In the genomic region with DNA sequence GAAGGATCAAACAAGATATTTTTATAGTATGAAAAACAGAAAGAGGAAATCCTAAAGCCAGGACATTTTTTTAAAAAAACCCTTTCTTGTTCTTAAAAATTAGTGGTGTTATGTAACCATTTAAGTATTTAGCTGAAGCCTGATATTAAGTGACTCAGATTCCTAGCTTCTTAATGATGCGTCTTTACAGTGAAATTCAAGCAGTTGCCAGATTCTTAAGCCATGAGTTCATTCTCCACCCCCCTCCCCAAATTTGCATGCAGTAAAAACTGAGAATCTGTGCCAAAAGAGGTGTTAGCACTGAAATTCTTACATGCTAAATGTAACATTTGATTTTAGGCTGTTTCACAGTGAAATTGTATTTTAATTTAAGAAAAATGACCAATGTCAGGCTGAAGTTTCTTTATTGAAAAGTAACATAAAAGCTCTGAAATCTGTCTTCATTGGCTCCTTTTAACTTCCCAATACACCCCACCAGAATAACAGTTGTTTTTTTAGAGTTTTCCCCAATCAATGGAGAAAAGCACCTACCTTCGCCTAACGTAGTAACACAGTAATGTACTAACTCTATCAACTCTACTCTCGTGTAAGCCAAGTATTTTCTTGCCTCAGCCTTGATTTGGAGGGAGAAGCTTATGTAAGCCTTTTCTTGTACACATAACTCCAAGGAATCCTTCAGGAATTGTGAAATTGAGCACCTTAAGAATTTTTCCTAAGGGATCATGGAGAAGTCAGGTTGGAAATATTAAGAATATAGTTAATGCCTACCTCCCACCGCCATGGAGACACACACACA, we compare ENCODE assay signal across 10 cellular contexts.
DNase-seq lines count a peak whose midpoint lies in the region; ATAC-seq and TF ChIP-seq lines count a peak whose summit lies in the region.
"Had no signal": no experiment of that assay in that cellular context is flagged by ENCODE, and none has a peak within 500 bp of the region (broad histone marks: within the 10 kb centered on the region; RNA-seq: fewer than 3 reads in every experiment).

No MANE protein-coding gene starts in this region.

- H3K27ac ChIP-seq in AG04450 (ENCODE audit: low read depth, low read length) (no peak overlapping the region), HUES64 (ENCODE audit: low read depth, low read length) (peak overlapping the region; percentile 75), left lung (no peak overlapping the region)

- H3K4me1 ChIP-seq in HUES64 (ENCODE audit: insufficient read depth, low read length) (peaks cover 32% of the 10 kb centered on the region), left lung (peaks cover 0 to 34% of the 10 kb centered on the region in 2 donors)

- H3K27me3 ChIP-seq in AG04450 (ENCODE audit: control insufficient read depth, insufficient read depth, low read length), result no peaks in the 10 kb centered on the region
- H3K27me3 ChIP-seq in HUES64 (ENCODE audit: insufficient read depth, low read length), result no peaks in the 10 kb centered on the region
- H3K27me3 ChIP-seq in left lung, result no peaks in the 10 kb centered on the region

- no peaks in the 10 kb centered on the region for H3K27me3 Mint-ChIP-seq in activated naive CD8-positive, alpha-beta T cell treated with anti-CD3 and anti-CD28 coated beads, Interleukin-2, amount 50 U/mL, for 24 hours
- H3K27me3 Mint-ChIP-seq in type B pancreatic cell, result no peaks in the 10 kb centered on the region
- H3K27me3 Mint-ChIP-seq: CD8-positive, alpha-beta memory T cell; IgD-negative memory B cell had no signal

- H3K4me3 ChIP-seq in AG04450 (ENCODE audit: low read depth, low read length), result no peak overlapping the region
- H3K4me3 ChIP-seq in HUES64 (ENCODE audit: low read length), result 0 out of 2 replicates have a peak overlapping the region, but pooled peaks have one; percentile 1
- H3K4me3 ChIP-seq in left lung, result no peak overlapping the region

- TF ChIP-seq CTCF in AG04450 (IDR thresholded peaks at IDR 0.05; ENCODE audit: low read depth, low read length), result no peak
- no peak for TF ChIP-seq CTCF in left lung (IDR thresholded peaks at IDR 0.05)
- TF ChIP-seq CTCF in type B pancreatic cell (conservative IDR thresholded peaks at IDR 0.05), result no peak

- POLR2A ChIA-PET in AG04450 (lab: Yijun Ruan, JAX), result interaction anchor here (0.7 to 0.8 kb wide), 2 partner anchors 10 to 12 kb away, joined by 3 to 4 read pairs; no protein-coding TSS in a partner anchor

- H3K9ac ChIP-seq in HUES64 (ENCODE audit: low read depth, low read length), result peak overlapping the region; percentile 21; the same call in 1 of the 2 replicates

- no peaks in the 10 kb centered on the region for H3K9me3 ChIP-seq in AG04450 (ENCODE audit: control insufficient read depth, insufficient read depth, low read length)
- no peaks in the 10 kb centered on the region for H3K9me3 ChIP-seq in HUES64 (ENCODE audit: insufficient read depth, low read depth, low read length)
- no peaks in the 10 kb centered on the region for H3K9me3 ChIP-seq in left lung

- WGBS in HUES64, result 69% methylated on average over 5 of the region's 5 CpGs

- H3K9me3 Mint-ChIP-seq in activated naive CD8-positive, alpha-beta T cell treated with anti-CD3 and anti-CD28 coated beads, Interleukin-2, amount 50 U/mL, for 24 hours, result no peaks in the 10 kb centered on the region
- H3K9me3 Mint-ChIP-seq in type B pancreatic cell, result no peaks in the 10 kb centered on the region
- H3K9me3 Mint-ChIP-seq: CD8-positive, alpha-beta memory T cell had no signal

- no peak overlapping the region for H3K4me3 Mint-ChIP-seq in activated naive CD8-positive, alpha-beta T cell treated with anti-CD3 and anti-CD28 coated beads, Interleukin-2, amount 50 U/mL, for 24 hours
- H3K4me3 Mint-ChIP-seq in type B pancreatic cell, result no peak overlapping the region
- H3K4me3 Mint-ChIP-seq: CD8-positive, alpha-beta memory T cell; IgD-negative memory B cell had no signal

- H3K36me3 Mint-ChIP-seq in activated naive CD8-positive, alpha-beta T cell treated with anti-CD3 and anti-CD28 coated beads, Interleukin-2, amount 50 U/mL, for 24 hours (ENCODE audit: low read depth), result peaks cover 3% of the 10 kb centered on the region
- peaks cover 9% of the 10 kb centered on the region for H3K36me3 Mint-ChIP-seq in type B pancreatic cell

- H3K36me3 ChIP-seq in HUES64 (ENCODE audit: insufficient read depth, low read length), result no peaks in the 10 kb centered on the region
- no peaks in the 10 kb centered on the region for H3K36me3 ChIP-seq in left lung

- intact Hi-C loops in left lung (cut with DNase I), result no loop called here

- DNase-seq in AG04450 (ENCODE audit: low read depth, low spot score) (peak; percentile 59), dermis blood vessel endothelial cell (peak; percentile 78), left lung (no peak), KG1 (lab: John Stamatoyannopoulos, UW) (no peak), type B pancreatic cell (ENCODE audit: extremely low spot score, unreplicated experiment) (no peak)
- DNase-seq in activated naive CD8-positive, alpha-beta T cell treated with anti-CD3 and anti-CD28 coated beads, Interleukin-2, amount 50 U/mL, for 24 hours, result no peak
- DNase-seq: CD8-positive, alpha-beta memory T cell had no signal

- H3K27ac Mint-ChIP-seq in activated naive CD8-positive, alpha-beta T cell treated with anti-CD3 and anti-CD28 coated beads, Interleukin-2, amount 50 U/mL, for 24 hours, result no peak overlapping the region
- no peak overlapping the region for H3K27ac Mint-ChIP-seq in type B pancreatic cell
- H3K27ac Mint-ChIP-seq: CD8-positive, alpha-beta memory T cell; IgD-negative memory B cell had no signal

- ATAC-seq in left lung, result peak; percentile 28
- no peak for ATAC-seq in activated naive CD8-positive, alpha-beta T cell treated with anti-CD3 and anti-CD28 coated beads, Interleukin-2, amount 50 U/mL, for 24 hours
- ATAC-seq in HG03432 (IDR thresholded peaks at IDR 0.05; ENCODE audit: unreplicated experiment), result no peak

- CTCF ChIA-PET in AG04450 (lab: Charles Lee), result interaction anchor here (1.4 kb wide), 1 partner anchor 10 kb away, joined by 3 read pairs; no protein-coding TSS in a partner anchor

- H3K4me1 Mint-ChIP-seq in activated naive CD8-positive, alpha-beta T cell treated with anti-CD3 and anti-CD28 coated beads, Interleukin-2, amount 50 U/mL, for 24 hours, result no peaks in the 10 kb centered on the region
- H3K4me1 Mint-ChIP-seq in type B pancreatic cell (ENCODE audit: unreplicated experiment), result peaks cover 21% of the 10 kb centered on the region
- H3K4me1 Mint-ChIP-seq: CD8-positive, alpha-beta memory T cell had no signal

Comparison
In these comparisons a context has a peak if more than half of its experiments do, and no peak if none do; other contexts are left out.
1. DNase-seq: peak in AG04450 (single experiment) and dermis blood vessel endothelial cell (single experiment); none in left lung (0 of 2), activated naive CD8-positive, alpha-beta T cell treated with anti-CD3 and anti-CD28 coated beads, Interleukin-2, amount 50 U/mL, for 24 hours (single experiment), KG1 (single experiment) and type B pancreatic cell (single experiment).